6 cellular contexts compared by ENCODE assay signal in genomic region chr11:11774928-11775327, GRCh38.
"Had no signal": no experiment of that assay in that cellular context is flagged by ENCODE, and none has a peak within 500 bp of the region (broad histone marks: within the 10 kb centered on the region; RNA-seq: fewer than 3 reads in every experiment).

No MANE protein-coding gene starts in this region.

- DNase-seq: H9, HCEC 1CT, IMR-90, KG1 had no signal

- H2AFZ ChIP-seq: GM23338 had no signal

- H3K4me2 ChIP-seq: GM23338 had no signal

- H3K4me3 ChIP-seq: GM23338, K562 had no signal

- ATAC-seq: GM23338, K562 had no signal
